Comparison of ENCODE assay signal across 22 cellular contexts in genomic region chr2:226117506-226118065, GRCh38.
DNase-seq lines count a peak whose midpoint lies in the region; ATAC-seq, FAIRE-seq and TF ChIP-seq lines count a peak whose summit lies in the region.
"Had no signal": no experiment of that assay in that cellular context is flagged by ENCODE, and none has a peak within 500 bp of the region (broad histone marks: within the 10 kb centered on the region; RNA-seq: fewer than 3 reads in every experiment).

No MANE protein-coding gene starts in this region.

- H3K36me3 Mint-ChIP-seq in activated naive CD4-positive, alpha-beta T cell treated with anti-CD3 and anti-CD28 coated beads, Interleukin-2, amount 10 ng/mL, durations not matched to agents 7 days and 5 days: no peaks in the 10 kb centered on the region

- no peak overlapping the region for H3K27ac Mint-ChIP-seq in activated naive CD4-positive, alpha-beta T cell treated with anti-CD3 and anti-CD28 coated beads, Interleukin-2, amount 10 ng/mL, durations not matched to agents 7 days and 5 days
- H3K27ac Mint-ChIP-seq: activated B cell treated with CpG ODN at 0.5 μM for 24 hours; activated CD8-positive, alpha-beta T cell treated with anti-CD3 and anti-CD28 coated beads for 36 hours; activated naive CD4-positive, alpha-beta T cell treated with anti-CD3 and anti-CD28 coated beads for 36 hours; activated T-cell treated with anti-CD3 and anti-CD28 coated beads, Interleukin-2, amount 50 U/mL, for 24 hours had no signal

- TF ChIP-seq POLR2A in A549 (IDR thresholded peaks at IDR 0.05; ENCODE audit: low read length): no peak
- TF ChIP-seq POLR2A in HCT116 (IDR thresholded peaks at IDR 0.05; ENCODE audit: borderline replicate concordance, extremely low read depth, insufficient read depth, insufficient read length): no peak

- no peak for FAIRE-seq in A549 (lab: Jason Lieb, UNC)
- no peak for FAIRE-seq in keratinocyte (lab: Jason Lieb, UNC)
- FAIRE-seq: GM12892 had no signal

- H3K9me2 ChIP-seq in HCT116 (ENCODE audit: insufficient read depth): no peaks in the 10 kb centered on the region

- H3K27me3 ChIP-seq in HCT116 (ENCODE audit: insufficient read depth, low read length) (no peaks in the 10 kb centered on the region), adipocyte (replicated peaks; ENCODE audit: control insufficient read depth, insufficient read depth, low read length) (no peaks in the 10 kb centered on the region), keratinocyte (ENCODE audit: control insufficient read depth, extremely low read depth, insufficient read depth, low read length) (no peaks in the 10 kb centered on the region)
- H3K27me3 ChIP-seq: ascending aorta, ovary had no signal

- dilution Hi-C loops in keratinocyte (cut with MboI; ENCODE audit: extremely low pct_ligation_motif_present, low sequenced_read_pairs): no loop called here

- H3K4me1 ChIP-seq in A549: peaks cover 57% of the 10 kb centered on the region
- H3K4me1 ChIP-seq in HCT116 (ENCODE audit: control insufficient read depth in 1 of 2, insufficient read depth in 2 of 2, low read length in 2 of 2): peaks cover 80 to 90% of the 10 kb centered on the region in 2 experiments
- peaks cover 59% of the 10 kb centered on the region for H3K4me1 ChIP-seq in adipocyte (ENCODE audit: control insufficient read depth, insufficient read depth, low read length)
- peaks cover 49% of the 10 kb centered on the region for H3K4me1 ChIP-seq in keratinocyte (ENCODE audit: control insufficient read depth, extremely low read depth, insufficient read depth, low read length)

- H3K27me3 Mint-ChIP-seq in activated naive CD4-positive, alpha-beta T cell treated with anti-CD3 and anti-CD28 coated beads, Interleukin-2, amount 10 ng/mL, durations not matched to agents 7 days and 5 days: no peaks in the 10 kb centered on the region
- H3K27me3 Mint-ChIP-seq: activated B cell treated with CpG ODN at 0.5 μM for 24 hours had no signal

- H3K4me1 Mint-ChIP-seq in activated naive CD4-positive, alpha-beta T cell treated with anti-CD3 and anti-CD28 coated beads, Interleukin-2, amount 10 ng/mL, durations not matched to agents 7 days and 5 days: no peaks in the 10 kb centered on the region
- H3K4me1 Mint-ChIP-seq: activated B cell treated with CpG ODN at 0.5 μM for 24 hours had no signal

- RAD21 ChIA-PET in HCT116 (lab: Charles Lee; ENCODE audit: low non-redundant PET in 1 of 2, low total read pairs in 2 of 2, uncharacterized antibody in 2 of 2, unreplicated experiment in 2 of 2): interaction anchor here (0.7 to 0.9 kb wide), 3 partner anchors 14 to 91 kb away, joined by 3 read pairs; no protein-coding TSS in a partner anchor

- TF ChIP-seq EP300 in A549 (IDR thresholded peaks at IDR 0.05): no peak

- peak overlapping the region; percentile 86 to 88 for H3K27ac ChIP-seq in A549
- peak overlapping the region; percentile 95 for H3K27ac ChIP-seq in HCT116 (ENCODE audit: low read depth, low read length)
- peak overlapping the region; percentile 97 for H3K27ac ChIP-seq in keratinocyte (ENCODE audit: control insufficient read depth, insufficient read depth, low read length)
- H3K27ac ChIP-seq: ascending aorta had no signal

- H3K9me1 ChIP-seq in keratinocyte (ENCODE audit: control insufficient read depth, extremely low read depth, insufficient read depth, low read length): no peaks in the 10 kb centered on the region

- CTCF ChIA-PET in A549 (lab: Yijun Ruan, JAX): interaction anchor here (0.7 to 1.4 kb wide), 2 partner anchors 678 to 685 kb away, joined by 3 to 5 read pairs; no protein-coding TSS in a partner anchor
- CTCF ChIA-PET in HCT116 (lab: Charles Lee): no interaction called here
- CTCF ChIA-PET in activated naive CD4-positive, alpha-beta T cell treated with anti-CD3 and anti-CD28 coated beads, Interleukin-2, amount 10 ng/mL, durations not matched to agents 7 days and 5 days (lab: Charles Lee): no interaction called here

- peaks cover 18% of the 10 kb centered on the region; the same call in 2 of the 3 replicates for H3K9me3 ChIP-seq in A549
- no peaks in the 10 kb centered on the region for H3K9me3 ChIP-seq in HCT116 (ENCODE audit: control insufficient read depth in 1 of 2, insufficient read depth in 1 of 2, low read depth in 1 of 2, low read length in 2 of 2)
- H3K9me3 ChIP-seq in adipocyte (ENCODE audit: control insufficient read depth, low read length): no peaks in the 10 kb centered on the region
- no peaks in the 10 kb centered on the region for H3K9me3 ChIP-seq in keratinocyte (ENCODE audit: control insufficient read depth, low read depth, low read length)
- H3K9me3 ChIP-seq: ascending aorta, ovary had no signal

- WGBS in A549 (ENCODE audit: missing lambda C conversion rate): 66% methylated on average over 3 of the region's 3 CpGs

- ATAC-seq in A549: no peak
- ATAC-seq in HCT116: no peak
- no peak for ATAC-seq in GM18909 (IDR thresholded peaks at IDR 0.05; ENCODE audit: poor library complexity, unreplicated experiment)
- ATAC-seq: activated CD8-positive, alpha-beta T cell treated with anti-CD3 and anti-CD28 coated beads for 36 hours had no signal

- H3K36me3 ChIP-seq in HCT116 (ENCODE audit: control insufficient read depth in 1 of 2, insufficient read depth in 2 of 2, low read length in 2 of 2) (0 out of 4 replicates have a peak, but pooled peaks cover 0 to 4% of the 10 kb centered on the region in 2 experiments), adipocyte (ENCODE audit: control insufficient read depth, insufficient read depth, low read length, severe bottlenecking) (no peaks in the 10 kb centered on the region), keratinocyte (ENCODE audit: control insufficient read depth in 2 of 2, extremely low read depth in 1 of 2, insufficient read depth in 2 of 2, low read length in 2 of 2) (no peaks in the 10 kb centered on the region)
- H3K36me3 ChIP-seq: ascending aorta, ovary had no signal

- H4K20me1 ChIP-seq in HCT116 (ENCODE audit: insufficient read depth): no peaks in the 10 kb centered on the region
- no peaks in the 10 kb centered on the region for H4K20me1 ChIP-seq in keratinocyte (ENCODE audit: control insufficient read depth, extremely low read depth, insufficient read depth, low read length)

- no peak overlapping the region for H3K4me3 Mint-ChIP-seq in activated naive CD4-positive, alpha-beta T cell treated with anti-CD3 and anti-CD28 coated beads, Interleukin-2, amount 10 ng/mL, durations not matched to agents 7 days and 5 days
- H3K4me3 Mint-ChIP-seq: activated B cell treated with CpG ODN at 0.5 μM for 24 hours; activated CD8-positive, alpha-beta T cell treated with anti-CD3 and anti-CD28 coated beads for 36 hours; activated naive CD4-positive, alpha-beta T cell treated with anti-CD3 and anti-CD28 coated beads for 36 hours; activated T-cell treated with anti-CD3 and anti-CD28 coated beads, Interleukin-2, amount 50 U/mL, for 24 hours had no signal

- peaks cover 30% of the 10 kb centered on the region for H3K79me2 ChIP-seq in HCT116 (ENCODE audit: insufficient read depth, low read length)
- no peaks in the 10 kb centered on the region for H3K79me2 ChIP-seq in keratinocyte (ENCODE audit: control insufficient read depth, insufficient read depth, low read length)

- POLR2A ChIA-PET in A549 (lab: Yijun Ruan, JAX): interaction anchor here (0.6 to 1.9 kb wide), 2 partner anchors 86 to 679 kb away, joined by 3 to 7 read pairs; no protein-coding TSS in a partner anchor
- POLR2A ChIA-PET in HCT116 (lab: Charles Lee): interaction anchor here (0.9 to 2.2 kb wide), 7 partner anchors 9 to 535 kb away, joined by 3 to 11 read pairs (median 4); no protein-coding TSS in a partner anchor

- DNase-seq in A549 (ENCODE audit: low read depth in 1 of 2, low spot score in 1 of 2) (no peak), HCT116 (ENCODE audit: low read depth, low spot score) (no peak), adipocyte (ENCODE audit: low read depth) (no peak), keratinocyte (ENCODE audit: low read depth, low spot score) (no peak), SKM-1 (lab: John Stamatoyannopoulos, UW; ENCODE audit: unreplicated experiment) (no peak), pons (ENCODE audit: low spot score) (no peak)
- DNase-seq in activated naive CD4-positive, alpha-beta T cell treated with anti-CD3 and anti-CD28 coated beads, Interleukin-2, amount 10 ng/mL, durations not matched to agents 7 days and 5 days: no peak
- DNase-seq: activated B cell treated with CpG ODN at 0.5 μM for 24 hours; activated CD8-positive, alpha-beta T cell treated with anti-CD3 and anti-CD28 coated beads for 36 hours; activated naive CD4-positive, alpha-beta T cell treated with anti-CD3 and anti-CD28 coated beads for 36 hours; activated T-cell treated with anti-CD3 and anti-CD28 coated beads, Interleukin-2, amount 50 U/mL, for 24 hours; DMS153; islet precursor cell; Kasumi-1; NCI-H1105 treated with DMSO at 0.1 percent for 48 hours; NCI-H2081 treated with DMSO at 0.1 percent for 48 hours; NCI-H524; stimulated activated CD4-positive, alpha-beta T cell treated with anti-CD3 and anti-CD28 coated beads, Interleukin-4, amount 100 ng/mL, for 24 hours had no signal

- H3K4me3 ChIP-seq in A549 (no peak overlapping the region), HCT116 (replicated peaks in 1 of 2; ENCODE audit: low read depth in 1 of 2, low read length in 2 of 2) (no peak overlapping the region), adipocyte (ENCODE audit: low read length) (peak overlapping the region; percentile 77), keratinocyte (ENCODE audit: control insufficient read depth in 2 of 3, extremely low read depth in 1 of 3, insufficient read depth in 2 of 3, low read depth in 1 of 3, low read length in 3 of 3) (no peak overlapping the region)

- TF ChIP-seq RAD21 in A549 (conservative IDR thresholded peaks at IDR 0.05 in 1 of 2, IDR thresholded peaks at IDR 0.05 in 1 of 2) (no peak), HCT116 (IDR thresholded peaks at IDR 0.05; ENCODE audit: low read depth) (no peak)

- no peaks in the 10 kb centered on the region for H3K9me3 Mint-ChIP-seq in activated naive CD4-positive, alpha-beta T cell treated with anti-CD3 and anti-CD28 coated beads, Interleukin-2, amount 10 ng/mL, durations not matched to agents 7 days and 5 days
- H3K9me3 Mint-ChIP-seq: activated B cell treated with CpG ODN at 0.5 μM for 24 hours; activated CD8-positive, alpha-beta T cell treated with anti-CD3 and anti-CD28 coated beads for 36 hours; activated naive CD4-positive, alpha-beta T cell treated with anti-CD3 and anti-CD28 coated beads for 36 hours; activated T-cell treated with anti-CD3 and anti-CD28 coated beads, Interleukin-2, amount 50 U/mL, for 24 hours had no signal

- H3K9ac ChIP-seq in HCT116 (ENCODE audit: low read length) (peak overlapping the region; percentile 71), adipocyte (ENCODE audit: low read length) (peak overlapping the region; percentile 82), keratinocyte (ENCODE audit: control insufficient read depth, extremely low read depth, insufficient read depth, low read length) (peak overlapping the region; percentile 78)

- peak overlapping the region; percentile 75 for H3K4me2 ChIP-seq in A549
- H3K4me2 ChIP-seq in HCT116 (ENCODE audit: low read length): peak overlapping the region; percentile 64
- no peak overlapping the region for H3K4me2 ChIP-seq in keratinocyte (ENCODE audit: control insufficient read depth, extremely low read depth, insufficient read depth, low read depth, low read length)

- intact Hi-C loops in HCT116 (cut with micrococcal nuclease): loop anchor here (1.0 to 5.0 kb wide), 3 partner anchors 55 to 685 kb away; no protein-coding TSS in a partner anchor

- H2AFZ ChIP-seq in HCT116 (ENCODE audit: low read depth, low read length, poor library complexity, severe bottlenecking): no peak overlapping the region
- H2AFZ ChIP-seq in keratinocyte (ENCODE audit: control insufficient read depth, low read length): no peak overlapping the region

- BruUV-seq in HCT116 (replicated peaks; lab: Mats Ljungman, UMichigan): no TSS peak

- TF ChIP-seq CTCF in A549 (IDR thresholded peaks at IDR 0.05) (no peak), HCT116 (IDR thresholded peaks at IDR 0.05 in 2 of 3, conservative IDR thresholded peaks at IDR 0.05 in 1 of 3; ENCODE audit: borderline replicate concordance in 1 of 3, insufficient read depth in 1 of 3, low read depth in 2 of 3, low read length in 2 of 3) (no peak), keratinocyte (optimal IDR thresholded peaks at IDR 0.05 in 1 of 3, IDR thresholded peaks at IDR 0.05 in 1 of 3, conservative IDR thresholded peaks at IDR 0.05 in 1 of 3; ENCODE audit: extremely low read depth in 1 of 3, insufficient read depth in 2 of 3, low read length in 3 of 3) (no peak)
